Comparison of ENCODE assay signal across 8 cellular contexts in the genomic region with DNA sequence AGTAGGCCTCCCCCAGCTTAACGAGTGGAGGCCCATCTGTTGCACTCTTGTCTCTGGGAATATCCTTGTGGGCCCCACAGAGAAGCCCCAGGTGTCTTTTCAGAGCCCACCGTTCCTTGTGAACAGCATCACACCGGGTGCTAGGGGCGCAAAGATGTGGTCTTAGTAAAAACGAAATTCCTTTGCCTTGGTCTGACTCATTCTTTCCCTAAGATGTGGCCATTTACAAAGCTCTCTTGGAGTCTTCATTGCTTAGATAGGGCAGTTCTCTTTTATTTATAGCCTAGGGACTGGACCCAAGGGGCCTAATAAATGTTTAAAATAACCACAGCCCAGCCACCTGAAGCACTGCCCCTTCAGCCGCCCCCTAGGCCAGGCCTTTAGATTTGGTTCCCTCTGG.
DNase-seq lines count a peak whose midpoint lies in the region; ATAC-seq and TF ChIP-seq lines count a peak whose summit lies in the region.

No MANE protein-coding gene starts in this region.

- H3K36me3 Mint-ChIP-seq in stimulated activated effector memory CD8-positive, alpha-beta T cell treated with anti-CD3 and anti-CD28 coated beads, Interleukin-12 subunit alpha, Interleukin-12 subunit beta, amount 100 ng/mL, for 72 hours: peaks cover 21% of the 10 kb centered on the region

- H3K4me1 Mint-ChIP-seq in stimulated activated effector memory CD8-positive, alpha-beta T cell treated with anti-CD3 and anti-CD28 coated beads, Interleukin-12 subunit alpha, Interleukin-12 subunit beta, amount 100 ng/mL, for 72 hours: peaks cover 26% of the 10 kb centered on the region

- no peaks in the 10 kb centered on the region for H3K9me3 Mint-ChIP-seq in stimulated activated effector memory CD8-positive, alpha-beta T cell treated with anti-CD3 and anti-CD28 coated beads, Interleukin-12 subunit alpha, Interleukin-12 subunit beta, amount 100 ng/mL, for 72 hours

- no peak overlapping the region for H3K4me3 Mint-ChIP-seq in stimulated activated effector memory CD8-positive, alpha-beta T cell treated with anti-CD3 and anti-CD28 coated beads, Interleukin-12 subunit alpha, Interleukin-12 subunit beta, amount 100 ng/mL, for 72 hours

- TF ChIP-seq CTCF in coronary artery (IDR thresholded peaks at IDR 0.05): no peak

- no peak for DNase-seq in coronary artery (ENCODE audit: low spot score)
- no peak for DNase-seq in stimulated activated effector memory CD8-positive, alpha-beta T cell treated with anti-CD3 and anti-CD28 coated beads, Interleukin-12 subunit alpha, Interleukin-12 subunit beta, amount 100 ng/mL, for 72 hours (ENCODE audit: low spot score in 2 of 2)
- no peak for DNase-seq in NCI-H526 treated with DMSO at 0.1 percent for 48 hours (lab: John Stamatoyannopoulos, UW)
- DNase-seq in iPS-NIHi7 (ENCODE audit: extremely low spot score): no peak
- DNase-seq in NCI-H69 (lab: John Stamatoyannopoulos, UW): no peak

- H3K27ac Mint-ChIP-seq in stimulated activated effector memory CD8-positive, alpha-beta T cell treated with anti-CD3 and anti-CD28 coated beads, Interleukin-12 subunit alpha, Interleukin-12 subunit beta, amount 100 ng/mL, for 72 hours: no peak overlapping the region

- peak overlapping the region; percentile 94 to 95 for H3K27ac ChIP-seq in coronary artery

- H3K4me3 ChIP-seq in coronary artery: no peak overlapping the region

- peak; percentile 37 for ATAC-seq in GM18867 (IDR thresholded peaks at IDR 0.05; ENCODE audit: unreplicated experiment)
- peak; percentile 68 for ATAC-seq in HG02885 (IDR thresholded peaks at IDR 0.05; ENCODE audit: poor library complexity, unreplicated experiment)
- peak; percentile 65 for ATAC-seq in stimulated activated effector memory CD8-positive, alpha-beta T cell treated with anti-CD3 and anti-CD28 coated beads, Interleukin-12 subunit alpha, Interleukin-12 subunit beta, amount 100 ng/mL, for 72 hours
- ATAC-seq in GM18519 (IDR thresholded peaks at IDR 0.05; ENCODE audit: low FRiP score, unreplicated experiment): no peak
